In the genomic region with DNA sequence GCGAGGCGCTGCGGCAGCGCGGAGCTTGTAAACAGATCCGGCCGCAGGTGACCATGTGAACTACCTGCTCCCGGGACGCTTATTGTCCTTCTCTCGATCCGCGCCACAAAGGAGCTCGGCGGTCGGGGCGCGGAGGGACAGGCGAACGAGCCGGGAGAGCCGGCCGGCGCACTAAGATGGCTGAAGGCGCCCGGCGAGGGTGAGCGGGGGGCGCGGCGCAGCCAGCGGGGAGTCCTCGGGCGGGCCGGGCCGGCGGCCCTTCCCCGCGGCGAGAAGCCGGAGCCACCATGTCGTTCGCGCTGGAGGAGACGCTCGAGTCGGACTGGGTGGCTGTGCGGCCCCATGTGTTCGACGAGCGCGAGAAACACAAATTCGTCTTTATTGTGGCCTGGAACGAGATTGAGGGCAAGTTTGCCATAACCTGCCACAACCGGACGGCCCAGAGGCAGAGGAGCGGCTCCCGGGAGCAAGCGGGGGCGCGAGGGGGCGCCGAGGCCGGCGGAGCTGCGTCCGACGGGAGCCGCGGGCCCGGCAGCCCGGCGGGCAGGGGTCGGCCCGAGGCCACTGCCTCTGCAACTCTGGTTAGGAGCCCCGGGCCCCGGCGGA, we compare ENCODE assay signal across 8 cellular contexts. TPM values are rescaled to one million over a fixed set of nuclear protein-coding genes. Genes with fewer than 3 reads are reported as not detected.
DNase-seq lines count a peak whose midpoint lies in the region; ATAC-seq and TF ChIP-seq lines count a peak whose summit lies in the region.

No MANE protein-coding gene starts in this region.

- peak overlapping the region; percentile 75 for H3K9ac ChIP-seq in iPS-18a (ENCODE audit: low read length)

- H3K4me1 ChIP-seq in iPS-18a (ENCODE audit: control insufficient read depth, low read depth, low read length) (peaks cover 11% of the 10 kb centered on the region), spleen (peaks cover 16 to 58% (median 41%) of the 10 kb centered on the region in 6 donors)

- ATAC-seq in GM18517 (IDR thresholded peaks at IDR 0.05; ENCODE audit: unreplicated experiment) (peak; percentile 24), HG03039 (IDR thresholded peaks at IDR 0.05; ENCODE audit: unreplicated experiment) (peak; percentile 23)

- CTCF ChIA-PET in RWPE1 (lab: Yijun Ruan, JAX): interaction anchor here (0.6 to 2.9 kb wide), 6 partner anchors 20 to 231 kb away, joined by 3 to 24 read pairs (median 4); no protein-coding TSS in a partner anchor

- H3K9me3 ChIP-seq in iPS-18a (ENCODE audit: control insufficient read depth, low read depth, low read length): no peaks in the 10 kb centered on the region
- H3K9me3 ChIP-seq in spleen: no peaks in the 10 kb centered on the region

- TF ChIP-seq CTCF in RWPE1 (conservative IDR thresholded peaks at IDR 0.05; ENCODE audit: low read depth) (no peak), spleen (IDR thresholded peaks at IDR 0.05 in 8 of 11, conservative IDR thresholded peaks at IDR 0.05 in 3 of 11) (peak in 1 of 11 experiments; percentile 2)

- in situ Hi-C loops in ACHN (cut with HindIII; ENCODE audit: low pct_ligation_motif_present, low pct_unique_long_range_greater_than_20kb, low sequenced_read_pairs): no loop called here

- H3K4me3 ChIP-seq in iPS-18a (ENCODE audit: low read length): peak overlapping the region; percentile 96
- H3K4me3 ChIP-seq in spleen: peak overlapping the region; percentile 63 to 96 (median 88)

- POLR2A ChIA-PET in RWPE1 (lab: Yijun Ruan, JAX; ENCODE audit: low non-redundant PET): interaction anchor here (0.6 kb wide), 1 partner anchor 291 kb away, joined by 3 read pairs; no protein-coding TSS in a partner anchor

- 0 to 1% (median 0%) methylated on average over 27 to 77 of the region's 77 CpGs for WGBS in spleen, 5 donors

- DNase-seq in ACHN (peak; percentile 28), RWPE1 (ENCODE audit: low spot score) (peak; percentile 41), astrocyte of the hippocampus (ENCODE audit: low read depth, low spot score) (peak; percentile 78), spleen (no peak), DMS114 treated with DMSO at 0.1 percent for 48 hours (lab: John Stamatoyannopoulos, UW; ENCODE audit: unreplicated experiment) (no peak)

- intact Hi-C loops in spleen (cut with DNase I; ENCODE audit: low total_unique reads): no loop called here

- H3K27me3 ChIP-seq in iPS-18a (ENCODE audit: control insufficient read depth, insufficient read depth, low read length) (peaks cover 28% of the 10 kb centered on the region), spleen (replicated peaks in 1 of 7) (peaks cover 0 to 10% (median 0%) of the 10 kb centered on the region in 7 donors)

- no peak for TF ChIP-seq POLR2A in spleen (IDR thresholded peaks at IDR 0.05)

- H3K27ac ChIP-seq in RWPE1 (peak overlapping the region; percentile 88), iPS-18a (ENCODE audit: low read length) (no peak overlapping the region), spleen (peak overlapping the region; percentile 79 to 97 (median 92))

- H3K36me3 ChIP-seq in iPS-18a (ENCODE audit: control insufficient read depth, low read depth, low read length) (no peaks in the 10 kb centered on the region), spleen (no peaks in the 10 kb centered on the region)

RNA-seq across cellular contexts. Expression of gene JMY, which starts 0.5 kb away (rescaled TPM):
- total RNA-seq in spleen: 10 to 100 TPM in 6 of 7 donors, 1 to 10 TPM in 1; 7.8 to 19.6 (median 12.5) TPM
- 1 to 10 TPM; 2.0 to 2.5 (median 2.5) TPM for polyA plus RNA-seq in spleen

Comparison
In these comparisons a context has a peak if more than half of its experiments do, and no peak if none do; other contexts are left out.
1. DNase-seq: peak in ACHN (single experiment), RWPE1 (single experiment) and astrocyte of the hippocampus (single experiment); none in spleen (single experiment) and DMS114 treated with DMSO at 0.1 percent for 48 hours (single experiment).